ENCODE assay signal across 8 cellular contexts in the genomic region with DNA sequence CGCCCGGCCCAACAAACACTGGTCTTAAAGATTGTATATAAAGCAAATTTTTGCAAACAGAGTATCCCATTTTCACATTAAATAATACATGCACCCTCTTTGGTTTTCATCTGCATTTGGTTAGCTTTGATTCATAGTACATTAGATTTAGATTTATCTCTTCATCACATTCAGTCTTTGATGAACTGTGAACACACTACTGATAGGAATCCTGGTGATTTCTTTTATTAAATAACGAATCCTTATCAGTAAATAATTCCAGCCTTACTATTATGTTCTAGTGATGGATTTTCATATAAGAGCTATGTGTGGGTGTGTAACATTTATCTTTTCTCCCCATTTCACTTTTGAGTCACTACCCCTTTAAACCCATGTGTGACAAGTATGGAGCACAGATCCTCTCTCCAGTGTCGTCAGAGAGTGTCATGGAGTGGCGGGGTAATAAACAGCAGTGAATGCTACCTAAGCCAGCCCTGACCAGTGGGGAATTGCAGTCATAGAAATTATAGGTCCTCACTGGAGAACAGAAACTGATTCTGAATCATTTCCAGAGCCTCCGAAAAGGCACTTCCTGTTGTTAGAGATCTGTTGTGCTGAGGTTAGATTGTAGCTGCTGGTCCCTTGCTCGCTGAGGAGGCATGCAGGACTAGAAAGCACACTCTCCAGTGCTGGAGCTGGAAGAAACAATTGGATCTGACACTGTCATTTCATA. TPM values are rescaled to one million over a fixed set of nuclear protein-coding genes. Genes with fewer than 3 reads are reported as not detected.
DNase-seq lines count a peak whose midpoint lies in the region; ATAC-seq and TF ChIP-seq lines count a peak whose summit lies in the region.

No MANE protein-coding gene starts in this region.

- intact Hi-C loops in Caco-2 (cut with micrococcal nuclease; ENCODE audit: unreplicated experiment), result no loop called here

- DNase-seq in GM12864 (ENCODE audit: low read depth), result peak; percentile 44
- peak; percentile 16 for DNase-seq in astrocyte of the hippocampus (ENCODE audit: low read depth, low spot score)
- DNase-seq in stimulated activated naive B cell treated with anti-CD40 and anti-IgM and Interleukin-4, amounts not matched to agents 10 μg/mL and 1 μg/mL and 100 μg/mL, for 72 hours, result peak; percentile 39
- no peak for DNase-seq in Caco-2
- DNase-seq in LoVo (ENCODE audit: low spot score), result no peak
- DNase-seq in SHP77 treated with DMSO at 0.1 percent for 48 hours (lab: John Stamatoyannopoulos, UW), result no peak

- H3K27ac Mint-ChIP-seq in stimulated activated naive B cell treated with anti-CD40 and anti-IgM and Interleukin-4, amounts not matched to agents 10 μg/mL and 1 μg/mL and 100 μg/mL, for 72 hours, result no peak overlapping the region
- H3K27ac Mint-ChIP-seq in Caco-2 (ENCODE audit: unreplicated experiment), result no peak overlapping the region

- H3K4me3 Mint-ChIP-seq in stimulated activated naive B cell treated with anti-CD40 and anti-IgM and Interleukin-4, amounts not matched to agents 10 μg/mL and 1 μg/mL and 100 μg/mL, for 72 hours, result no peak overlapping the region
- no peak overlapping the region for H3K4me3 Mint-ChIP-seq in Caco-2 (ENCODE audit: unreplicated experiment)

- H3K4me1 Mint-ChIP-seq in stimulated activated naive B cell treated with anti-CD40 and anti-IgM and Interleukin-4, amounts not matched to agents 10 μg/mL and 1 μg/mL and 100 μg/mL, for 72 hours, result peaks cover 6 to 10% of the 10 kb centered on the region in 2 donors
- H3K4me1 Mint-ChIP-seq in Caco-2 (ENCODE audit: low read depth, unreplicated experiment), result no peaks in the 10 kb centered on the region

- no peaks in the 10 kb centered on the region for H3K36me3 Mint-ChIP-seq in stimulated activated naive B cell treated with anti-CD40 and anti-IgM and Interleukin-4, amounts not matched to agents 10 μg/mL and 1 μg/mL and 100 μg/mL, for 72 hours
- H3K36me3 Mint-ChIP-seq in Caco-2 (ENCODE audit: insufficient read depth, unreplicated experiment), result no peaks in the 10 kb centered on the region

- H3K9me3 ChIP-seq in Caco-2, result 0 out of 2 replicates have a peak, but pooled peaks cover 2% of the 10 kb centered on the region

- H3K27me3 ChIP-seq in Caco-2 (replicated peaks; ENCODE audit: control insufficient read depth, insufficient read depth, low read length), result no peaks in the 10 kb centered on the region

- H3K36me3 ChIP-seq in Caco-2 (ENCODE audit: control insufficient read depth, insufficient read depth, low read length), result no peaks in the 10 kb centered on the region

- peaks cover 9 to 20% of the 10 kb centered on the region in 2 donors for H3K27me3 Mint-ChIP-seq in stimulated activated naive B cell treated with anti-CD40 and anti-IgM and Interleukin-4, amounts not matched to agents 10 μg/mL and 1 μg/mL and 100 μg/mL, for 72 hours
- H3K27me3 Mint-ChIP-seq in Caco-2 (ENCODE audit: insufficient read depth, unreplicated experiment), result peaks cover 2% of the 10 kb centered on the region

- H3K4me3 ChIP-seq in GM12864 (ENCODE audit: low read depth, low read length) (peak overlapping the region; percentile 16), Caco-2 (ENCODE audit: low read depth, low read length) (no peak overlapping the region)

- no TSS peak for BruUV-seq in Caco-2 (replicated peaks; lab: Mats Ljungman, UMichigan)

- CTCF ChIA-PET in Caco-2 (lab: Charles Lee), result no interaction called here

- H3K9me3 Mint-ChIP-seq in stimulated activated naive B cell treated with anti-CD40 and anti-IgM and Interleukin-4, amounts not matched to agents 10 μg/mL and 1 μg/mL and 100 μg/mL, for 72 hours, result peaks cover 0 to 4% of the 10 kb centered on the region in 2 donors
- no peaks in the 10 kb centered on the region for H3K9me3 Mint-ChIP-seq in Caco-2 (ENCODE audit: unreplicated experiment)

- ATAC-seq in GM21381 (IDR thresholded peaks at IDR 0.05; ENCODE audit: unreplicated experiment) (peak; percentile 81), HG03520 (IDR thresholded peaks at IDR 0.05; ENCODE audit: unreplicated experiment) (peak; percentile 88)
- peak; percentile 91 to 97 for ATAC-seq in stimulated activated naive B cell treated with anti-CD40 and anti-IgM and Interleukin-4, amounts not matched to agents 10 μg/mL and 1 μg/mL and 100 μg/mL, for 72 hours (replicated peaks)

- no peaks in the 10 kb centered on the region for H3K4me1 ChIP-seq in Caco-2

- TF ChIP-seq CTCF in GM12864 (IDR thresholded peaks at IDR 0.05; ENCODE audit: low read depth, low read length, missing control alignments), result no peak
- no peak for TF ChIP-seq CTCF in Caco-2 (IDR thresholded peaks at IDR 0.05; ENCODE audit: insufficient read depth in 1 of 2, low read depth in 1 of 2, low read length in 1 of 2, severe bottlenecking in 1 of 2, unreplicated experiment in 1 of 2)

- POLR2A ChIA-PET in Caco-2 (lab: Charles Lee), result no interaction called here

RNA-seq across cellular contexts. Expression of gene SLC7A14, which starts 22.0 kb away (rescaled TPM):
- total RNA-seq in Caco-2 (2022), result not detected in 2 replicates

Comparison
In these comparisons a context has a peak if more than half of its experiments do, and no peak if none do; other contexts are left out.
1. DNase-seq: peak in GM12864 (single experiment), astrocyte of the hippocampus (single experiment) and stimulated activated naive B cell treated with anti-CD40 and anti-IgM and Interleukin-4, amounts not matched to agents 10 μg/mL and 1 μg/mL and 100 μg/mL, for 72 hours (single experiment); none in Caco-2 (0 of 2), LoVo (single experiment) and SHP77 treated with DMSO at 0.1 percent for 48 hours (single experiment).
2. Peak in every context shown above with its lines, with median percentiles within 50 percentile points of each other: ATAC-seq.